Comparison of ENCODE assay signal across 11 cellular contexts in genomic region chr5:1444361-1445189, GRCh38. TPM values are rescaled to one million over a fixed set of nuclear protein-coding genes. Genes with fewer than 3 reads are reported as not detected.
DNase-seq lines count a peak whose midpoint lies in the region; ATAC-seq and TF ChIP-seq lines count a peak whose summit lies in the region.
"Had no signal": no experiment of that assay in that cellular context is flagged by ENCODE, and none has a peak within 500 bp of the region (broad histone marks: within the 10 kb centered on the region; RNA-seq: fewer than 3 reads in every experiment).

No MANE protein-coding gene starts in this region.

- no peaks in the 10 kb centered on the region for H3K79me1 ChIP-seq in trophoblast cell (ENCODE audit: low read length)

- H3K27me3 ChIP-seq in HUES64 (ENCODE audit: insufficient read depth, low read length) (peaks cover 86% of the 10 kb centered on the region), hepatocyte (peaks cover 73% of the 10 kb centered on the region), trophoblast cell (ENCODE audit: insufficient read depth, low read length) (peaks cover 54% of the 10 kb centered on the region), upper lobe of right lung (peaks cover 69% of the 10 kb centered on the region)

- H3K36me3 ChIP-seq in HUES64 (ENCODE audit: insufficient read depth, low read length) (no peaks in the 10 kb centered on the region), hepatocyte (replicated peaks; ENCODE audit: insufficient read depth, low read depth) (no peaks in the 10 kb centered on the region), trophoblast cell (ENCODE audit: control insufficient read depth in 1 of 2, insufficient read depth in 2 of 2, low read length in 2 of 2) (no peaks in the 10 kb centered on the region), upper lobe of right lung (no peaks in the 10 kb centered on the region)

- no peak for ATAC-seq in upper lobe of right lung
- ATAC-seq in GM19463 (IDR thresholded peaks at IDR 0.05; ENCODE audit: unreplicated experiment), result no peak

- H3K79me2 ChIP-seq in hepatocyte (no peaks in the 10 kb centered on the region), trophoblast cell (ENCODE audit: control insufficient read depth, insufficient read depth, low read length, poor library complexity) (no peaks in the 10 kb centered on the region)

- H3K14ac ChIP-seq in trophoblast cell (ENCODE audit: low read length), result no peak overlapping the region

- no peak overlapping the region for H3K4ac ChIP-seq in trophoblast cell (ENCODE audit: low read depth, low read length)

- H4K8ac ChIP-seq in trophoblast cell (ENCODE audit: low read depth, low read length), result no peak overlapping the region

- H2BK5ac ChIP-seq in trophoblast cell (ENCODE audit: low read depth, low read length, poor library complexity), result no peak overlapping the region

- intact Hi-C loops in upper lobe of right lung (cut with DNase I), result no loop called here

- no peak overlapping the region for H2AK5ac ChIP-seq in trophoblast cell (ENCODE audit: low read length)

- H3K9me3 ChIP-seq in HUES64 (ENCODE audit: insufficient read depth, low read depth, low read length) (no peaks in the 10 kb centered on the region), hepatocyte (ENCODE audit: low read depth) (no peaks in the 10 kb centered on the region), trophoblast cell (ENCODE audit: insufficient read depth, low read depth, low read length) (peaks cover 27% of the 10 kb centered on the region), upper lobe of right lung (no peaks in the 10 kb centered on the region)

- no peak overlapping the region for H3K23ac ChIP-seq in trophoblast cell (ENCODE audit: low read length)

- no peak for TF ChIP-seq CTCF in hepatocyte (IDR thresholded peaks at IDR 0.05; ENCODE audit: poor library complexity)
- TF ChIP-seq CTCF in upper lobe of right lung (IDR thresholded peaks at IDR 0.05), result no peak

- no peak overlapping the region for H4K12ac ChIP-seq in trophoblast cell (ENCODE audit: low read depth, low read length)

- H3K27ac ChIP-seq in HUES64 (ENCODE audit: low read depth, low read length) (no peak overlapping the region), hepatocyte (no peak overlapping the region), trophoblast cell (ENCODE audit: low read depth, low read length) (no peak overlapping the region), substantia nigra (ENCODE audit: low read depth, low read length, poor library complexity, severe bottlenecking) (no peak overlapping the region), upper lobe of right lung (no peak overlapping the region)
- H3K27ac ChIP-seq: skin epidermis had no signal

- H4K91ac ChIP-seq in trophoblast cell (ENCODE audit: low read depth, low read length), result no peak overlapping the region

- no peaks in the 10 kb centered on the region for H3K9me2 ChIP-seq in hepatocyte (replicated peaks; ENCODE audit: insufficient read depth)

- H3K9ac ChIP-seq in HUES64 (ENCODE audit: low read depth, low read length) (no peak overlapping the region; the same call in 1 of the 2 replicates), trophoblast cell (ENCODE audit: low read length) (no peak overlapping the region)

- no peak overlapping the region for H2BK12ac ChIP-seq in trophoblast cell (ENCODE audit: low read length)

- no peaks in the 10 kb centered on the region for H4K20me1 ChIP-seq in hepatocyte (ENCODE audit: insufficient read depth, poor library complexity, severe bottlenecking)

- H3K4me3 ChIP-seq in HUES64 (ENCODE audit: low read length) (peak overlapping the region; percentile 54), hepatocyte (no peak overlapping the region), trophoblast cell (ENCODE audit: low read depth, low read length) (no peak overlapping the region), upper lobe of right lung (no peak overlapping the region)
- H3K4me3 ChIP-seq: skin epidermis had no signal

- H3K4me1 ChIP-seq in HUES64 (ENCODE audit: insufficient read depth, low read length), result no peaks in the 10 kb centered on the region
- peaks cover 8% of the 10 kb centered on the region for H3K4me1 ChIP-seq in hepatocyte (ENCODE audit: insufficient read depth)
- peaks cover 3 to 6% of the 10 kb centered on the region in 2 experiments for H3K4me1 ChIP-seq in trophoblast cell (ENCODE audit: control insufficient read depth in 1 of 2, insufficient read depth in 2 of 2, low read length in 2 of 2)
- peaks cover 9% of the 10 kb centered on the region for H3K4me1 ChIP-seq in upper lobe of right lung

- DNase-seq in D341Med (ENCODE audit: low spot score), result peak; percentile 62
- no peak for DNase-seq in hepatocyte (ENCODE audit: low spot score)
- no peak for DNase-seq in trophoblast cell
- DNase-seq in substantia nigra (lab: John Stamatoyannopoulos, UW), result no peak
- no peak for DNase-seq in upper lobe of right lung
- DNase-seq: Calu3, midbrain, T-helper 2 cell had no signal

- H3K18ac ChIP-seq in trophoblast cell (ENCODE audit: low read length), result no peak overlapping the region

- WGBS in HUES64, result 7% methylated on average over 68 of the region's 68 CpGs
- WGBS in hepatocyte (ENCODE audit: low lambda C conversion rate, missing lambda C conversion rate), result 16% methylated on average over 43 of the region's 68 CpGs
- WGBS in trophoblast cell (ENCODE audit: extremely low coverage, insufficient coverage, insufficient read length), result no CpG with 5 or more reads among the region's 68 CpGs

- H3K4me2 ChIP-seq in hepatocyte (peak overlapping the region; percentile 87), trophoblast cell (ENCODE audit: low read length) (peak overlapping the region; percentile 33)

- H2BK120ac ChIP-seq in trophoblast cell (ENCODE audit: insufficient read depth, low read length, poor library complexity), result no peak overlapping the region

- H2AFZ ChIP-seq in hepatocyte, result peak overlapping the region; percentile 35
- no peak overlapping the region for H2AFZ ChIP-seq in trophoblast cell (ENCODE audit: insufficient read depth, low read length, poor library complexity)

RNA-seq across cellular contexts. Expression of gene SLC6A3, which starts 0.7 kb away (rescaled TPM):
- 0.15 TPM for polyA plus RNA-seq in HUES64 (2013, experiment 1 of 2)
- polyA plus RNA-seq in HUES64 (2013, experiment 2 of 2), result 0.19 TPM
- total RNA-seq in hepatocyte (not detected in 2 replicates), upper lobe of right lung (0.52 TPM)
- polyA plus RNA-seq in hepatocyte, result 1.2 TPM in 1 of 2 replicates, not detected in the other
- polyA plus RNA-seq in trophoblast cell (2013), result 0.11 TPM in 2 replicates
- total RNA-seq: Calu3 had no signal
